ENCODE assay signal across 22 cellular contexts in the genomic region with DNA sequence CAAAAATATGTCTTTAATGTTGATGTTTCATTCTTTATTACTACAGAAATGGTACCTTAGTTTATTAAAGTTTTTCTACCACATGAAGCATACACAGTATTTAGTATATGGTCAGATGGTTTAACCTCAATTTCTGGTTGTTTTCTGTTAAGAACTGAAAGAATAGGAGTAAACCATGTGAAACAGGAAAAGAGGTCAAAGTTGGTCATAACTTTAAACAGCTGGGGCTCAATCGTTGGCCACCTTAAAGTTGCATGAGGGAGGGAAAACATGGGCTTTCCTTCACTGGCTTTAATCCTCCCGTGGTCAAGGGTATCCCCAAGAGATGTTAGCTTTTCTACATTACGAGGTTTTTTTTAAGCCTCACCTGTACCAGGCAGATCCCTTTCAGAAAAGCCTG.
"Had no signal": no experiment of that assay in that cellular context is flagged by ENCODE, and none has a peak within 500 bp of the region (broad histone marks: within the 10 kb centered on the region; RNA-seq: fewer than 3 reads in every experiment).

No MANE protein-coding gene starts in this region.

- H3K36me3 ChIP-seq: SJSA1 had no signal

- H3K9me3 ChIP-seq: SJSA1 had no signal

- H3K4me3 ChIP-seq: SJSA1, SK-N-MC had no signal

- H3K27ac ChIP-seq: RWPE1, SJSA1, SK-N-MC had no signal

- H3K27me3 ChIP-seq: SJSA1 had no signal

- DNase-seq: IMR-90, Karpas-422, KG1, MV-4-11, NCI-H1048, NCI-H1105, NCI-H1417, NCI-H1436 treated with DMSO at 0.1 percent for 48 hours, NCI-H1694, NCI-H187 treated with DMSO at 0.1 percent for 48 hours, NCI-H2029 treated with DMSO at 0.1 percent for 48 hours, NCI-H2171 treated with DMSO at 0.1 percent for 48 hours, NCI-H345, NCI-H446 treated with DMSO at 0.1 percent for 48 hours, NCI-H510A treated with DMSO at 0.1 percent for 48 hours, NCI-H526, NCI-H82, PC-3, SHP77 treated with DMSO at 0.1 percent for 48 hours had no signal

- H3K4me1 ChIP-seq: SJSA1 had no signal
